ENCODE assay signal across 1 cellular context in the genomic region with DNA sequence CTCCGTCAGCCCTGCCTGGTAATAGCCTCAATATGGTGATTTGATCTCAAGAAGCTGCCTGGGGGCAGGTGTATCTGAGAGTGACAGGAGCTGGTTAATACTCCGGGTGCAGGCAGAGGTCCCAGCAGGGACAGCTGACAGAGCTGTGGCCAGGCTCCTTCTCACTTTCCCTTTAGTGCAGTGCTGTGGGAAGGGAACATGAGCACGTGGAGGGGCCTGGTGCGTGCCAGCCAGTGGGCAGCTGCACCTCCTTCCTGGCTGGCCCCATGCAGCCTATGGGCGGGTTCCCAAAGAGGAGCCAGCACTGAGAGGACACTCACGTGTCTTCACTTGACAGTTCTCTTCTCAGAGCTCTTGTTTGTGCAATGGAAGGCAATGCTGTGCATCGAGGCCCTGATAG.
TF ChIP-seq lines count a peak whose summit lies in the region.

No MANE protein-coding gene starts in this region.

TF ChIP-seq in SK-N-SH treated with all-trans-retinoic acid at 6 μM for 48 hours, 23 proteins besides CTCF, POLR2A, EP300 and RAD21 (continued from another document):
- TF ChIP-seq, protein P1, sequence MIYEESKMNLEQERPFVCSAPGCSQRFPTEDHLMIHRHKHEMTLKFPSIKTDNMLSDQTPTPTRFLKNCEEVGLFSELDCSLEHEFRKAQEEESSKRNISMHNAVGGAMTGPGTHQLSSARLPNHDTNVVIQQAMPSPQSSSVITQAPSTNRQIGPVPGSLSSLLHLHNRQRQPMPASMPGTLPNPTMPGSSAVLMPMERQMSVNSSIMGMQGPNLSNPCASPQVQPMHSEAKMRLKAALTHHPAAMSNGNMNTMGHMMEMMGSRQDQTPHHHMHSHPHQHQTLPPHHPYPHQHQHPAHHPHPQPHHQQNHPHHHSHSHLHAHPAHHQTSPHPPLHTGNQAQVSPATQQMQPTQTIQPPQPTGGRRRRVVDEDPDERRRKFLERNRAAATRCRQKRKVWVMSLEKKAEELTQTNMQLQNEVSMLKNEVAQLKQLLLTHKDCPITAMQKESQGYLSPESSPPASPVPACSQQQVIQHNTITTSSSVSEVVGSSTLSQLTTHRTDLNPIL (CRISPR knock-in tag; IDR thresholded peaks at IDR 0.05; ENCODE audit: low read depth), result no peak
- no peak for TF ChIP-seq ESRRG (CRISPR knock-in tag; IDR thresholded peaks at IDR 0.05)
- no peak for TF ChIP-seq SNAI2 (CRISPR knock-in tag; IDR thresholded peaks at IDR 0.05)
- no peak for TF ChIP-seq PPARA (CRISPR knock-in tag; IDR thresholded peaks at IDR 0.05; ENCODE audit: borderline replicate concordance)
- no peak for TF ChIP-seq ISL1 (CRISPR knock-in tag; IDR thresholded peaks at IDR 0.05)
- no peak for TF ChIP-seq CSDC2 (CRISPR knock-in tag; IDR thresholded peaks at IDR 0.05)
- TF ChIP-seq ARNTL (CRISPR knock-in tag; IDR thresholded peaks at IDR 0.05; ENCODE audit: borderline replicate concordance, low read depth), result no peak
- TF ChIP-seq BACH2 (CRISPR knock-in tag; IDR thresholded peaks at IDR 0.05; ENCODE audit: borderline replicate concordance), result no peak
- TF ChIP-seq, protein P2, sequence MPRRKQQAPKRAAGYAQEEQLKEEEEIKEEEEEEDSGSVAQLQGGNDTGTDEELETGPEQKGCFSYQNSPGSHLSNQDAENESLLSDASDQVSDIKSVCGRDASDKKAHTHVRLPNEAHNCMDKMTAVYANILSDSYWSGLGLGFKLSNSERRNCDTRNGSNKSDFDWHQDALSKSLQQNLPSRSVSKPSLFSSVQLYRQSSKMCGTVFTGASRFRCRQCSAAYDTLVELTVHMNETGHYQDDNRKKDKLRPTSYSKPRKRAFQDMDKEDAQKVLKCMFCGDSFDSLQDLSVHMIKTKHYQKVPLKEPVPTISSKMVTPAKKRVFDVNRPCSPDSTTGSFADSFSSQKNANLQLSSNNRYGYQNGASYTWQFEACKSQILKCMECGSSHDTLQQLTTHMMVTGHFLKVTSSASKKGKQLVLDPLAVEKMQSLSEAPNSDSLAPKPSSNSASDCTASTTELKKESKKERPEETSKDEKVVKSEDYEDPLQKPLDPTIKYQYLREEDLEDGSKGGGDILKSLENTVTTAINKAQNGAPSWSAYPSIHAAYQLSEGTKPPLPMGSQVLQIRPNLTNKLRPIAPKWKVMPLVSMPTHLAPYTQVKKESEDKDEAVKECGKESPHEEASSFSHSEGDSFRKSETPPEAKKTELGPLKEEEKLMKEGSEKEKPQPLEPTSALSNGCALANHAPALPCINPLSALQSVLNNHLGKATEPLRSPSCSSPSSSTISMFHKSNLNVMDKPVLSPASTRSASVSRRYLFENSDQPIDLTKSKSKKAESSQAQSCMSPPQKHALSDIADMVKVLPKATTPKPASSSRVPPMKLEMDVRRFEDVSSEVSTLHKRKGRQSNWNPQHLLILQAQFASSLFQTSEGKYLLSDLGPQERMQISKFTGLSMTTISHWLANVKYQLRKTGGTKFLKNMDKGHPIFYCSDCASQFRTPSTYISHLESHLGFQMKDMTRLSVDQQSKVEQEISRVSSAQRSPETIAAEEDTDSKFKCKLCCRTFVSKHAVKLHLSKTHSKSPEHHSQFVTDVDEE (CRISPR knock-in tag; IDR thresholded peaks at IDR 0.05), result no peak
- TF ChIP-seq, protein P3, sequence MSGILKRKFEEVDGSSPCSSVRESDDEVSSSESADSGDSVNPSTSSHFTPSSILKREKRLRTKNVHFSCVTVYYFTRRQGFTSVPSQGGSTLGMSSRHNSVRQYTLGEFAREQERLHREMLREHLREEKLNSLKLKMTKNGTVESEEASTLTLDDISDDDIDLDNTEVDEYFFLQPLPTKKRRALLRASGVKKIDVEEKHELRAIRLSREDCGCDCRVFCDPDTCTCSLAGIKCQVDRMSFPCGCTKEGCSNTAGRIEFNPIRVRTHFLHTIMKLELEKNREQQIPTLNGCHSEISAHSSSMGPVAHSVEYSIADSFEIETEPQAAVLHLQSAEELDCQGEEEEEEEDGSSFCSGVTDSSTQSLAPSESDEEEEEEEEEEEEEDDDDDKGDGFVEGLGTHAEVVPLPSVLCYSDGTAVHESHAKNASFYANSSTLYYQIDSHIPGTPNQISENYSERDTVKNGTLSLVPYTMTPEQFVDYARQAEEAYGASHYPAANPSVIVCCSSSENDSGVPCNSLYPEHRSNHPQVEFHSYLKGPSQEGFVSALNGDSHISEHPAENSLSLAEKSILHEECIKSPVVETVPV (CRISPR knock-in tag; IDR thresholded peaks at IDR 0.05), result no peak
- no peak for TF ChIP-seq TOX (CRISPR knock-in tag; IDR thresholded peaks at IDR 0.05; ENCODE audit: borderline replicate concordance)
